3 cellular contexts compared by ENCODE assay signal in genomic region chr11:117697319-117697718, GRCh38.
TF ChIP-seq lines count a peak whose summit lies in the region.

No MANE protein-coding gene starts in this region.

TF ChIP-seq in HepG2, 621 proteins besides CTCF, POLR2A, EP300 and RAD21:
- TF ChIP-seq PITX1 (CRISPR knock-in tag; IDR thresholded peaks at IDR 0.05) (no peak), RBAK (CRISPR knock-in tag; IDR thresholded peaks at IDR 0.05) (no peak), ZBTB43 (CRISPR knock-in tag; conservative IDR thresholded peaks at IDR 0.05) (no peak), CEBPB (IDR thresholded peaks at IDR 0.05; ENCODE audit: borderline replicate concordance, low read depth, low read length) (peak; percentile 61; the same call in 1 of the 2 replicates)
TF ChIP-seq in HepG2: peak in this region for 1.

TF ChIP-seq in IMR-90, 13 proteins besides CTCF, POLR2A, EP300 and RAD21:
- TF ChIP-seq NFE2L2 (IDR thresholded peaks at IDR 0.05; ENCODE audit: low read depth, low read length) = no peak
- no peak for TF ChIP-seq MAZ (IDR thresholded peaks at IDR 0.05; ENCODE audit: borderline replicate concordance, low read depth, low read length)
- peak; percentile 57; the same call in 1 of the 2 replicates for TF ChIP-seq CEBPB (IDR thresholded peaks at IDR 0.05; ENCODE audit: low read depth, low read length)
- no peak for TF ChIP-seq RCOR1 (IDR thresholded peaks at IDR 0.05; ENCODE audit: insufficient replicate concordance, low read length)
- TF ChIP-seq SMC3 (IDR thresholded peaks at IDR 0.05; ENCODE audit: low read depth, low read length) = no peak
- TF ChIP-seq BHLHE40 (IDR thresholded peaks at IDR 0.05; ENCODE audit: low read depth, low read length) = no peak
- TF ChIP-seq, protein P1, sequence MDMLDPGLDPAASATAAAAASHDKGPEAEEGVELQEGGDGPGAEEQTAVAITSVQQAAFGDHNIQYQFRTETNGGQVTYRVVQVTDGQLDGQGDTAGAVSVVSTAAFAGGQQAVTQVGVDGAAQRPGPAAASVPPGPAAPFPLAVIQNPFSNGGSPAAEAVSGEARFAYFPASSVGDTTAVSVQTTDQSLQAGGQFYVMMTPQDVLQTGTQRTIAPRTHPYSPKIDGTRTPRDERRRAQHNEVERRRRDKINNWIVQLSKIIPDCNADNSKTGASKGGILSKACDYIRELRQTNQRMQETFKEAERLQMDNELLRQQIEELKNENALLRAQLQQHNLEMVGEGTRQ (IDR thresholded peaks at IDR 0.05; ENCODE audit: low read depth, low read length) = no peak
- TF ChIP-seq MXI1 (IDR thresholded peaks at IDR 0.05; ENCODE audit: borderline replicate concordance, low read depth, low read length) = no peak
- no peak for TF ChIP-seq RFX5 (IDR thresholded peaks at IDR 0.05; ENCODE audit: low read depth, low read length)
TF ChIP-seq in IMR-90: peak in this region for 1.

TF ChIP-seq in K562, 482 proteins besides CTCF, POLR2A, EP300 and RAD21:
- TF ChIP-seq LCOR (CRISPR knock-in tag; IDR thresholded peaks at IDR 0.05) (no peak), CEBPB (tag; IDR thresholded peaks at IDR 0.05) (peak; percentile 59)
